34 cellular contexts compared by ENCODE assay signal in genomic region chr14:24996930-24997329, GRCh38. TPM values are rescaled to one million over a fixed set of nuclear protein-coding genes. Genes with fewer than 3 reads are reported as not detected.
"Had no signal": no experiment of that assay in that cellular context is flagged by ENCODE, and none has a peak within 500 bp of the region (broad histone marks: within the 10 kb centered on the region; RNA-seq: fewer than 3 reads in every experiment).

No MANE protein-coding gene starts in this region.

- H3K4me1 Mint-ChIP-seq: activated B cell treated with CpG ODN at 0.5 μM for 24 hours; activated CD4-positive, alpha-beta memory T cell treated with anti-CD3 and anti-CD28 coated beads, Interleukin-2, amount 10 ng/mL, durations not matched to agents 7 days and 5 days; activated CD8-positive, alpha-beta memory T cell treated with anti-CD3 and anti-CD28 coated beads, Interleukin-2, amount 10 ng/mL, durations not matched to agents 7 days and 5 days; activated naive CD8-positive, alpha-beta T cell treated with anti-CD3 and anti-CD28 coated beads for 36 hours had no signal

- H3K4me3 Mint-ChIP-seq: activated B cell treated with CpG ODN at 0.5 μM for 24 hours; activated CD4-positive, alpha-beta memory T cell treated with anti-CD3 and anti-CD28 coated beads, Interleukin-2, amount 10 ng/mL, durations not matched to agents 7 days and 5 days; activated CD8-positive, alpha-beta memory T cell treated with anti-CD3 and anti-CD28 coated beads, Interleukin-2, amount 10 ng/mL, durations not matched to agents 7 days and 5 days; activated naive CD8-positive, alpha-beta T cell treated with anti-CD3 and anti-CD28 coated beads for 36 hours had no signal

- H3K27me3 ChIP-seq: brain microvascular endothelial cell had no signal

- H3K36me3 ChIP-seq: brain microvascular endothelial cell had no signal

- H3K27ac ChIP-seq: brain microvascular endothelial cell, VCaP had no signal

- H3K36me3 Mint-ChIP-seq: activated CD8-positive, alpha-beta memory T cell treated with anti-CD3 and anti-CD28 coated beads, Interleukin-2, amount 10 ng/mL, durations not matched to agents 7 days and 5 days; activated naive CD8-positive, alpha-beta T cell treated with anti-CD3 and anti-CD28 coated beads for 36 hours had no signal

- H3K27me3 Mint-ChIP-seq: activated B cell treated with CpG ODN at 0.5 μM for 24 hours; activated CD8-positive, alpha-beta memory T cell treated with anti-CD3 and anti-CD28 coated beads, Interleukin-2, amount 10 ng/mL, durations not matched to agents 7 days and 5 days; activated naive CD8-positive, alpha-beta T cell treated with anti-CD3 and anti-CD28 coated beads for 36 hours had no signal

- DNase-seq: activated B cell treated with CpG ODN at 0.5 μM for 24 hours; activated CD4-positive, alpha-beta memory T cell treated with anti-CD3 and anti-CD28 coated beads, Interleukin-2, amount 10 ng/mL, durations not matched to agents 7 days and 5 days; activated CD4-positive, alpha-beta T cell treated with anti-CD3 and anti-CD28 coated beads for 4 hours; activated CD4-positive, CD25-positive, alpha-beta regulatory T cell treated with anti-CD3 and anti-CD28 coated beads, Interleukin-2, amount 50 U/mL, for 72 hours; activated CD8-positive, alpha-beta memory T cell treated with anti-CD3 and anti-CD28 coated beads for 24 hours; activated CD8-positive, alpha-beta memory T cell treated with anti-CD3 and anti-CD28 coated beads, Interleukin-2, amount 10 ng/mL, durations not matched to agents 7 days and 5 days; activated CD8-positive, alpha-beta memory T cell treated with anti-CD3 and anti-CD28 coated beads, Interleukin-2, amount 50 U/mL, for 48 hours; activated effector memory CD4-positive, alpha-beta T cell treated with Interleukin-2 at 50 U/mL for 16 hours; activated naive CD4-positive, alpha-beta T cell; activated naive CD4-positive, alpha-beta T cell treated with anti-CD3 and anti-CD28 coated beads, Interleukin-2, amount 50 U/mL, for 16 hours; activated naive CD8-positive, alpha-beta T cell treated with anti-CD3 and anti-CD28 coated beads for 36 hours; activated T-cell treated with anti-CD3 and anti-CD28 coated beads, Interleukin-2, amount 50 U/mL, for 48 hours; amniotic stem cell; aorta; brain microvascular endothelial cell; KG1; NCI-H1092 treated with DMSO at 0.1 percent for 48 hours; NCI-H1417; NCI-H146; NCI-H187; NCI-H2029 treated with DMSO at 0.1 percent for 48 hours; NCI-H2107; NCI-H2171; NCI-H510A; NCI-H526; NCI-H748 treated with DMSO at 0.1 percent for 48 hours; NK-92 treated with Interleukin-12 subunit alpha and Interleukin-12 subunit beta, amount 100 ng/mL, for 24 hours; Right ventricle myocardium superior; SW 1271; T-helper 1 cell; T-helper 2 cell; T-helper 9 cell had no signal

- H3K9me3 Mint-ChIP-seq: activated B cell treated with CpG ODN at 0.5 μM for 24 hours; activated CD4-positive, alpha-beta memory T cell treated with anti-CD3 and anti-CD28 coated beads, Interleukin-2, amount 10 ng/mL, durations not matched to agents 7 days and 5 days; activated naive CD8-positive, alpha-beta T cell treated with anti-CD3 and anti-CD28 coated beads for 36 hours had no signal

- H3K27ac Mint-ChIP-seq: activated B cell treated with CpG ODN at 0.5 μM for 24 hours; activated CD4-positive, alpha-beta memory T cell treated with anti-CD3 and anti-CD28 coated beads, Interleukin-2, amount 10 ng/mL, durations not matched to agents 7 days and 5 days; activated CD8-positive, alpha-beta memory T cell treated with anti-CD3 and anti-CD28 coated beads, Interleukin-2, amount 10 ng/mL, durations not matched to agents 7 days and 5 days; activated naive CD8-positive, alpha-beta T cell treated with anti-CD3 and anti-CD28 coated beads for 36 hours had no signal

RNA-seq across cellular contexts. Expression of gene STXBP6, which starts 53.0 kb away (rescaled TPM):
- total RNA-seq: activated CD4-positive, alpha-beta memory T cell treated with anti-CD3 and anti-CD28 coated beads, Interleukin-2, amount 10 ng/mL, durations not matched to agents 7 days and 5 days; activated CD8-positive, alpha-beta memory T cell treated with anti-CD3 and anti-CD28 coated beads, Interleukin-2, amount 10 ng/mL, durations not matched to agents 7 days and 5 days; activated naive CD8-positive, alpha-beta T cell treated with anti-CD3 and anti-CD28 coated beads for 36 hours; M059J had no signal
